15 cellular contexts compared by ENCODE assay signal in genomic region chr9:94159069-94159915, GRCh38.
A peak's percentile ranks its signal among the peaks of the same experiment; 100 is the strongest.
DNase-seq lines count a peak whose midpoint lies in the region; ATAC-seq and TF ChIP-seq lines count a peak whose summit lies in the region.
"Had no signal": no experiment of that assay in that cellular context is flagged by ENCODE, and none has a peak within 500 bp of the region (broad histone marks: within the 10 kb centered on the region; RNA-seq: fewer than 3 reads in every experiment).

No MANE protein-coding gene starts in this region.

- DNase-seq in EH (ENCODE audit: low read depth) (peak; percentile 47), ascending aorta (ENCODE audit: low spot score in 2 of 2) (peak in 1 of 2 donors; percentile 68), left ventricle myocardium inferior (no peak), sigmoid colon (no peak), KG1 (lab: John Stamatoyannopoulos, UW) (no peak), NCI-H1694 treated with DMSO at 0.1 percent for 48 hours (lab: John Stamatoyannopoulos, UW) (no peak)
- DNase-seq: activated CD4-positive, CD25-positive, alpha-beta regulatory T cell; naive thymus-derived CD8-positive, alpha-beta T cell; retina; stimulated activated CD4-positive, alpha-beta T cell treated with anti-CD3 and anti-CD28 coated beads, Interleukin-2, amount 100 ng/mL, for 48 hours; T-helper 17 cell had no signal

- H3K27ac ChIP-seq in ascending aorta (peak overlapping the region; percentile 80 to 88), left ventricle myocardium inferior (replicated peaks) (peak overlapping the region; percentile 45), sigmoid colon (peak overlapping the region; percentile 56 to 69 (median 66))
- H3K27ac ChIP-seq: RWPE1, vagina had no signal

- TF ChIP-seq CTCF in ascending aorta (IDR thresholded peaks at IDR 0.05) = no peak
- no peak for TF ChIP-seq CTCF in left ventricle myocardium inferior (IDR thresholded peaks at IDR 0.05; ENCODE audit: borderline replicate concordance)
- no peak for TF ChIP-seq CTCF in sigmoid colon (IDR thresholded peaks at IDR 0.05)

- WGBS in sigmoid colon, 2 donors = 81 to 83% methylated on average over 8 of the region's 8 CpGs

- TF ChIP-seq EP300 in sigmoid colon (IDR thresholded peaks at IDR 0.05) = no peak

- H3K36me3 ChIP-seq in ascending aorta = no peaks in the 10 kb centered on the region
- no peaks in the 10 kb centered on the region for H3K36me3 ChIP-seq in left ventricle myocardium inferior
- no peaks in the 10 kb centered on the region for H3K36me3 ChIP-seq in sigmoid colon
- H3K36me3 ChIP-seq: vagina had no signal

- H3K4me1 ChIP-seq in ascending aorta = peaks cover 9 to 27% of the 10 kb centered on the region in 2 donors
- peaks cover 26% of the 10 kb centered on the region for H3K4me1 ChIP-seq in left ventricle myocardium inferior
- peaks cover 0 to 36% (median 33%) of the 10 kb centered on the region in 4 donors for H3K4me1 ChIP-seq in sigmoid colon

- ATAC-seq in HG02938 (IDR thresholded peaks at IDR 0.05; ENCODE audit: unreplicated experiment) (no peak), GM19452 (IDR thresholded peaks at IDR 0.05; ENCODE audit: unreplicated experiment) (no peak)
- ATAC-seq: naive thymus-derived CD8-positive, alpha-beta T cell; T-helper 17 cell had no signal

- H3K9me3 ChIP-seq in ascending aorta = no peaks in the 10 kb centered on the region
- peaks cover 5% of the 10 kb centered on the region for H3K9me3 ChIP-seq in left ventricle myocardium inferior (replicated peaks)
- H3K9me3 ChIP-seq in sigmoid colon = no peaks in the 10 kb centered on the region
- H3K9me3 ChIP-seq: vagina had no signal

- no peak for TF ChIP-seq POLR2A in sigmoid colon (IDR thresholded peaks at IDR 0.05)

- H3K27me3 ChIP-seq in ascending aorta = no peaks in the 10 kb centered on the region
- H3K27me3 ChIP-seq in left ventricle myocardium inferior (ENCODE audit: low read depth) = no peaks in the 10 kb centered on the region
- H3K27me3 ChIP-seq in sigmoid colon = no peaks in the 10 kb centered on the region
- H3K27me3 ChIP-seq: vagina had no signal

- intact Hi-C loops in ascending aorta (cut with DNase I) = loop anchor here (1.0 kb wide), 1 partner anchor 19 kb away; no protein-coding TSS in a partner anchor
- intact Hi-C loops in left ventricle myocardium inferior (cut with micrococcal nuclease) = no loop called here
- intact Hi-C loops in sigmoid colon (cut with DNase I) = no loop called here

- H3K4me3 ChIP-seq in ascending aorta (no peak overlapping the region), left ventricle myocardium inferior (no peak overlapping the region), sigmoid colon (no peak overlapping the region)
- H3K4me3 ChIP-seq: vagina had no signal
